In the genomic region with DNA sequence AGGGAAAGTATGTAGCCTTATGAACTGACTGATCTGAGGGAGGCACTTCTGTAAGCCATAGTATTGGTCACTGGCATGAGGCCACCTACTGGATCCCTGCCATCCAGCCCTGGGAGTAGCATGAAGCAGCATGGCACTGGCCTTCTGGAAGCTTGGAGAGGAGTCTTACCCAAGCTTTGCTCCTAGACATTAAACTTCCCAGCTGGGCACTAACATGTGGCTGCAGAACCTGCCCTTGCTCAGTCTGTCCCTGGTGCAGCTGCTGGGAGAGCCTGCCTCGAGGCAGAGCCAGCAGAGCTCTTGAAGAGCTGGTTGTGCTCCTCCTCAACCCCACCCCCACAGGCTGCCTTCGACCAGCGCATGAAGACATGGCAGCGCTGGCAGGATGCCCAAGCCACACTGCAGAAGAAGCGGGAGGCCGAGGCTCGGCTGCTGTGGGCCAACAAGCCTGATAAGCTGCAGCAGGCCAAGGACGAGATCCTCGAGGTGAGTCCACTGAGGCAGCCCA, we compare ENCODE assay signal across 14 cellular contexts. TPM values are rescaled to one million over a fixed set of nuclear protein-coding genes. Genes with fewer than 3 reads are reported as not detected.
DNase-seq lines count a peak whose midpoint lies in the region; ATAC-seq and TF ChIP-seq lines count a peak whose summit lies in the region.
"Had no signal": no experiment of that assay in that cellular context is flagged by ENCODE, and none has a peak within 500 bp of the region (broad histone marks: within the 10 kb centered on the region; RNA-seq: fewer than 3 reads in every experiment).

No MANE protein-coding gene starts in this region.

- no peak for TF ChIP-seq EP300 in stomach (IDR thresholded peaks at IDR 0.05)

- CTCF ChIA-PET in activated CD8-positive, alpha-beta memory T cell treated with anti-CD3 and anti-CD28 coated beads, Interleukin-2, amount 10 ng/mL, durations not matched to agents 7 days and 5 days (lab: Charles Lee): interaction anchor here (1.0 to 1.3 kb wide), 2 partner anchors 10 to 19 kb away, joined by 3 read pairs; no protein-coding TSS in a partner anchor

- peak; percentile 37 for DNase-seq in NCI-H2029 treated with DMSO at 0.1 percent for 48 hours (lab: John Stamatoyannopoulos, UW)
- DNase-seq in caudate nucleus (lab: John Stamatoyannopoulos, UW): peak in 50 of 61 donors; percentile 26 to 83 (median 66)
- DNase-seq in hippocampal formation (lab: John Stamatoyannopoulos, UW): peak; percentile 36 to 84
- peak; percentile 66 for DNase-seq in stomach
- DNase-seq in RKO (ENCODE audit: low spot score): no peak
- DNase-seq in T-helper 9 cell: no peak
- no peak for DNase-seq in activated CD8-positive, alpha-beta memory T cell treated with anti-CD3 and anti-CD28 coated beads, Interleukin-2, amount 10 ng/mL, durations not matched to agents 7 days and 5 days
- no peak for DNase-seq in SKM-1 treated with dmso at 0.1 percent for 144 hours (lab: John Stamatoyannopoulos, UW; ENCODE audit: unreplicated experiment)
- DNase-seq: activated T-cell treated with anti-CD3 and anti-CD28 coated beads for 4 hours; NCI-H2227 treated with DMSO at 0.1 percent for 48 hours; stimulated activated naive B cell treated with anti-CD40 and anti-IgM and Interleukin-4, amounts not matched to agents 10 μg/mL and 1 μg/mL and 100 μg/mL, for 72 hours had no signal

- H3K4me3 ChIP-seq in stomach: no peak overlapping the region
- H3K4me3 ChIP-seq: ascending aorta, GM23338 had no signal

- H3K36me3 Mint-ChIP-seq in activated CD8-positive, alpha-beta memory T cell treated with anti-CD3 and anti-CD28 coated beads, Interleukin-2, amount 10 ng/mL, durations not matched to agents 7 days and 5 days: peaks cover 30% of the 10 kb centered on the region

- no peak overlapping the region for H3K4me3 Mint-ChIP-seq in activated CD8-positive, alpha-beta memory T cell treated with anti-CD3 and anti-CD28 coated beads, Interleukin-2, amount 10 ng/mL, durations not matched to agents 7 days and 5 days
- H3K4me3 Mint-ChIP-seq: GM23338; stimulated activated naive B cell treated with anti-CD40 and anti-IgM and Interleukin-4, amounts not matched to agents 10 μg/mL and 1 μg/mL and 100 μg/mL, for 72 hours had no signal

- H3K9me3 Mint-ChIP-seq in activated CD8-positive, alpha-beta memory T cell treated with anti-CD3 and anti-CD28 coated beads, Interleukin-2, amount 10 ng/mL, durations not matched to agents 7 days and 5 days (ENCODE audit: low read depth): no peaks in the 10 kb centered on the region
- H3K9me3 Mint-ChIP-seq: GM23338; stimulated activated naive B cell treated with anti-CD40 and anti-IgM and Interleukin-4, amounts not matched to agents 10 μg/mL and 1 μg/mL and 100 μg/mL, for 72 hours had no signal

- TF ChIP-seq CTCF in stomach (IDR thresholded peaks at IDR 0.05): no peak

- H3K4me1 Mint-ChIP-seq in activated CD8-positive, alpha-beta memory T cell treated with anti-CD3 and anti-CD28 coated beads, Interleukin-2, amount 10 ng/mL, durations not matched to agents 7 days and 5 days: no peaks in the 10 kb centered on the region

- 60 to 79% (median 65%) methylated on average over 2 to 9 of the region's 9 CpGs for WGBS in stomach, 5 donors

- H3K27ac ChIP-seq in caudate nucleus (ENCODE audit: low read depth, low read length) (peak overlapping the region; percentile 85), stomach (no peak overlapping the region)
- H3K27ac ChIP-seq: ascending aorta, VCaP had no signal

- intact Hi-C loops in stomach (cut with DNase I; ENCODE audit: low total_unique reads): no loop called here

- no peaks in the 10 kb centered on the region for H3K27me3 ChIP-seq in stomach
- H3K27me3 ChIP-seq: ascending aorta had no signal

- peaks cover 0 to 9% (median 0%) of the 10 kb centered on the region in 4 donors for H3K4me1 ChIP-seq in stomach
- H3K4me1 ChIP-seq: ascending aorta had no signal

- no peaks in the 10 kb centered on the region for H3K9me3 ChIP-seq in stomach
- H3K9me3 ChIP-seq: ascending aorta had no signal

- no peak for ATAC-seq in activated CD8-positive, alpha-beta memory T cell treated with anti-CD3 and anti-CD28 coated beads, Interleukin-2, amount 10 ng/mL, durations not matched to agents 7 days and 5 days
- ATAC-seq: GM23338; stimulated activated naive B cell treated with anti-CD40 and anti-IgM and Interleukin-4, amounts not matched to agents 10 μg/mL and 1 μg/mL and 100 μg/mL, for 72 hours had no signal

- TF ChIP-seq POLR2A in stomach (IDR thresholded peaks at IDR 0.05): no peak

- H3K36me3 ChIP-seq in stomach: peaks cover 82 to 96% (median 96%) of the 10 kb centered on the region in 4 donors

- H3K27me3 Mint-ChIP-seq in activated CD8-positive, alpha-beta memory T cell treated with anti-CD3 and anti-CD28 coated beads, Interleukin-2, amount 10 ng/mL, durations not matched to agents 7 days and 5 days: no peaks in the 10 kb centered on the region
- H3K27me3 Mint-ChIP-seq: stimulated activated naive B cell treated with anti-CD40 and anti-IgM and Interleukin-4, amounts not matched to agents 10 μg/mL and 1 μg/mL and 100 μg/mL, for 72 hours had no signal

- H3K27ac Mint-ChIP-seq in activated CD8-positive, alpha-beta memory T cell treated with anti-CD3 and anti-CD28 coated beads, Interleukin-2, amount 10 ng/mL, durations not matched to agents 7 days and 5 days: no peak overlapping the region
- H3K27ac Mint-ChIP-seq: GM23338; stimulated activated naive B cell treated with anti-CD40 and anti-IgM and Interleukin-4, amounts not matched to agents 10 μg/mL and 1 μg/mL and 100 μg/mL, for 72 hours had no signal

RNA-seq across cellular contexts. Expression of gene SNX22, which starts 17.2 kb away (rescaled TPM):
- 10 to 100 TPM in 1 of 5 donors, 1 to 10 TPM in 1, under 1 TPM in 1, not detected in 2; 0.92 to 41.1 (median 5.9) TPM for total RNA-seq in stomach
- 1 to 10 TPM; 2.6 to 4.5 (median 3.1) TPM for polyA plus RNA-seq in stomach
- under 1 TPM; 0.21 to 0.35 TPM for total RNA-seq in activated CD8-positive, alpha-beta memory T cell treated with anti-CD3 and anti-CD28 coated beads, Interleukin-2, amount 10 ng/mL, durations not matched to agents 7 days and 5 days

RNA-seq across cellular contexts. Expression of gene PPIB, which starts 28.4 kb away (rescaled TPM):
- 100 to 1,000 TPM; 116 to 468 (median 176) TPM for total RNA-seq in stomach
- 100 to 1,000 TPM; 227 to 582 (median 370) TPM for polyA plus RNA-seq in stomach
- total RNA-seq in activated CD8-positive, alpha-beta memory T cell treated with anti-CD3 and anti-CD28 coated beads, Interleukin-2, amount 10 ng/mL, durations not matched to agents 7 days and 5 days: 100 to 1,000 TPM; 308 to 386 TPM

RNA-seq across cellular contexts. Expression of gene SNX1, which starts 38.6 kb away (rescaled TPM):
- total RNA-seq in stomach: 100 to 1,000 TPM in 1 of 5 donors, 10 to 100 TPM in 4; 61.2 to 119 (median 64.8) TPM
- 10 to 100 TPM; 38.8 to 62.3 (median 57.5) TPM for polyA plus RNA-seq in stomach
- 100 to 1,000 TPM; 108 to 114 TPM for total RNA-seq in activated CD8-positive, alpha-beta memory T cell treated with anti-CD3 and anti-CD28 coated beads, Interleukin-2, amount 10 ng/mL, durations not matched to agents 7 days and 5 days

RNA-seq across cellular contexts. Expression of gene CIAO2A, which starts 40.7 kb away (rescaled TPM):
- total RNA-seq in stomach: 100 to 1,000 TPM in 3 of 5 donors, 10 to 100 TPM in 2; 27.2 to 425 (median 107) TPM
- 100 to 1,000 TPM in 2 of 3 donors, 10 to 100 TPM in 1; 58.8 to 158 (median 155) TPM for polyA plus RNA-seq in stomach
- total RNA-seq in activated CD8-positive, alpha-beta memory T cell treated with anti-CD3 and anti-CD28 coated beads, Interleukin-2, amount 10 ng/mL, durations not matched to agents 7 days and 5 days: 10 to 100 TPM; 66.4 to 80.2 TPM

Comparison
In these comparisons a context has a peak if more than half of its experiments do, and no peak if none do; other contexts are left out.
1. DNase-seq: peak in NCI-H2029 treated with DMSO at 0.1 percent for 48 hours (single experiment), caudate nucleus (50 of 61), hippocampal formation (2 of 2) and stomach (single experiment); none in RKO (single experiment), T-helper 9 cell (single experiment), activated CD8-positive, alpha-beta memory T cell treated with anti-CD3 and anti-CD28 coated beads, Interleukin-2, amount 10 ng/mL, durations not matched to agents 7 days and 5 days (single experiment) and SKM-1 treated with dmso at 0.1 percent for 144 hours (single experiment).